1 cellular context compared by ENCODE assay signal in the genomic region with DNA sequence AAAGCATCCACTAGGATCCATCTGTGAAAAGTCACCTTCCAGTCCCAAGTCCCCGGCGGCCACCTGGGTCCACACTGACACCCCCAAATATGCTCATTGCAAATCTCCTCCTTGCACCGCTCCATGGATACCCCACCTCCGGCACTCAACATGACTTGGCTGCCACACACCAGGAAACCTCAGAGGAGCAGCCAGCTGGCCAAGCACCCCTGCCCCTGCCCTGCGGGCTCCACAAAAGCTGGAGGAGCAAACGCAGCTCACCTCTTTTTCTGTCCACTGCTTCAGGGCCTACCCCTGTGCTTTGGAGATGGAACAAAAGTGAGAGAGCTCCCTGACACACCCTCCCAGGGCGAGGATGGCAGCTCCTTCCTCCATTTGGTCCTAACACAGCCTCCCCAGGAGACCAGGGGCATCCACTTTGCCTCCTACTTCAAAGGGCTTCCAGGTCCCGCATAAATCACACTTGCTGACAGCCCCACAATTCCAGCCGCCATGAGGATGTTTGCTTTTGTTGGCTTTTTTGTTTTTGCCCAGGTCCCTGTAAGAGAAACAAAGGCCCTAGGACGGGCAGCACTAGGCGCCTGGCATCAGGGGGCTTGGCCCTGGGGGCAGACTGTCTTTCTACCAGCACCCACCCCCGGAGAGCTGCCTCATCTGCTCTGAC.
TF ChIP-seq lines count a peak whose summit lies in the region.

No MANE protein-coding gene starts in this region.

TF ChIP-seq in HEK293, 187 proteins besides CTCF, POLR2A, EP300 and RAD21 (continued from another document):
- TF ChIP-seq, protein P1, sequence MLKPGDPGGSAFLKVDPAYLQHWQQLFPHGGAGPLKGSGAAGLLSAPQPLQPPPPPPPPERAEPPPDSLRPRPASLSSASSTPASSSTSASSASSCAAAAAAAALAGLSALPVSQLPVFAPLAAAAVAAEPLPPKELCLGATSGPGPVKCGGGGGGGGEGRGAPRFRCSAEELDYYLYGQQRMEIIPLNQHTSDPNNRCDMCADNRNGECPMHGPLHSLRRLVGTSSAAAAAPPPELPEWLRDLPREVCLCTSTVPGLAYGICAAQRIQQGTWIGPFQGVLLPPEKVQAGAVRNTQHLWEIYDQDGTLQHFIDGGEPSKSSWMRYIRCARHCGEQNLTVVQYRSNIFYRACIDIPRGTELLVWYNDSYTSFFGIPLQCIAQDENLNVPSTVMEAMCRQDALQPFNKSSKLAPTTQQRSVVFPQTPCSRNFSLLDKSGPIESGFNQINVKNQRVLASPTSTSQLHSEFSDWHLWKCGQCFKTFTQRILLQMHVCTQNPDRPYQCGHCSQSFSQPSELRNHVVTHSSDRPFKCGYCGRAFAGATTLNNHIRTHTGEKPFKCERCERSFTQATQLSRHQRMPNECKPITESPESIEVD (tag by site-specific recombination; IDR thresholded peaks at IDR 0.05) = no peak
- no peak for TF ChIP-seq ZNF114 (tag by site-specific recombination; IDR thresholded peaks at IDR 0.05)
- no peak for TF ChIP-seq ZNF843 (tag by site-specific recombination; IDR thresholded peaks at IDR 0.05)
- no peak for TF ChIP-seq ZNF354C (tag by site-specific recombination; IDR thresholded peaks at IDR 0.05; ENCODE audit: borderline replicate concordance, low read depth)
- TF ChIP-seq REPIN1 (tag by site-specific recombination; IDR thresholded peaks at IDR 0.05; ENCODE audit: low read depth) = no peak
- no peak for TF ChIP-seq ZNF24 (tag by site-specific recombination; IDR thresholded peaks at IDR 0.05)
TF ChIP-seq in HEK293: peak in this region for 3.
